Comparison of ENCODE assay signal across 18 cellular contexts in genomic region chr7:2598175-2598823, GRCh38.
"Had no signal": no experiment of that assay in that cellular context is flagged by ENCODE, and none has a peak within 500 bp of the region (broad histone marks: within the 10 kb centered on the region; RNA-seq: fewer than 3 reads in every experiment).

No MANE protein-coding gene starts in this region.

- H3K27me3 Mint-ChIP-seq: naive thymus-derived CD4-positive, alpha-beta T cell; type B pancreatic cell had no signal

- H3K27ac Mint-ChIP-seq: nephron progenitor cell, type B pancreatic cell had no signal

- DNase-seq: effector memory CD4-positive, alpha-beta T cell; esophagus squamous epithelium; foreskin fibroblast; kidney; left colon; mammary epithelial cell; naive thymus-derived CD4-positive, alpha-beta T cell; nephron progenitor cell; psoas muscle; retina; sigmoid colon; stimulated activated CD4-positive, alpha-beta T cell treated with anti-CD3 and anti-CD28 coated beads, Interleukin-2, amount 100 ng/mL, for 24 hours; stimulated activated CD4-positive, alpha-beta T cell treated with anti-CD3 and anti-CD28 coated beads, Interleukin-4, amount 100 ng/mL, for 4 hours; stimulated activated naive CD4-positive, alpha-beta T cell; stomach; substantia nigra; uterus had no signal

- ATAC-seq: left colon; naive thymus-derived CD4-positive, alpha-beta T cell had no signal

- H3K9me3 Mint-ChIP-seq: nephron progenitor cell, type B pancreatic cell had no signal

- H3K4me3 Mint-ChIP-seq: naive thymus-derived CD4-positive, alpha-beta T cell; nephron progenitor cell; type B pancreatic cell had no signal
